1 cellular context compared by ENCODE assay signal in the genomic region with DNA sequence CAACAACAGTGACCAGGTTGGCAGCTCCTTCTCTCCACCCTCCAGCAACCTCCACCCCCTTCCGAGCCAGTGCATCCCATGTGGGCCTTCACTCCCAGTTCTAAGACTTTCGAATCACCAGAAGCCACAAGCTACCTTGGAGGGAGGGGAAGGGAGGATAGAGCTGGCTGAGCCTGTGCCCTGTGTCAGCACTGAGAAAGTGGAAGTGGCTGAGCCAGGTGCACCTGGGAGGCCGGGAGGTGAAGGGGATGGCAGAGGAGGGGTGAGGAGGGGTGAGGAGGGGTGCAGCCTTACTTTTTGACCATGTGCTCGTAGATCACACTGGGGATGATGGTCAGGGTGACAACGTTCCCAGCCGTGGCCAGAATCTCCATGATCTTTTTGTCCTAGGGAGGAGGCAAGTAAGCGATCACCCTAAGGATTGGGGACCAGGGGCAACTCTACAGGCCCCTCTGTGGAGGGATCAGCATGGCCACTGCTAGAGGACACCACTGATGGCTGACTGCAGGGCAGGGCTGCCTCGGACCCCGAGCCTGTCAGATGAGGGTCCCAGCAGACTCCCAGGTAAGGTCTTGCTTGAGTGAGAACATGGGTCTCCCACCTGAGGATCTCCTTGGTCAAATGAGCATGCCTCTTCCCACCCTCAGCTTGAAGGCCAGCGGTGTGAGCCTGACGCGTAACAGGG.
TF ChIP-seq lines count a peak whose summit lies in the region.

No MANE protein-coding gene starts in this region.

TF ChIP-seq in SK-N-SH, 30 proteins besides CTCF, POLR2A, EP300 and RAD21 (continued from another document):
- TF ChIP-seq, protein P1, sequence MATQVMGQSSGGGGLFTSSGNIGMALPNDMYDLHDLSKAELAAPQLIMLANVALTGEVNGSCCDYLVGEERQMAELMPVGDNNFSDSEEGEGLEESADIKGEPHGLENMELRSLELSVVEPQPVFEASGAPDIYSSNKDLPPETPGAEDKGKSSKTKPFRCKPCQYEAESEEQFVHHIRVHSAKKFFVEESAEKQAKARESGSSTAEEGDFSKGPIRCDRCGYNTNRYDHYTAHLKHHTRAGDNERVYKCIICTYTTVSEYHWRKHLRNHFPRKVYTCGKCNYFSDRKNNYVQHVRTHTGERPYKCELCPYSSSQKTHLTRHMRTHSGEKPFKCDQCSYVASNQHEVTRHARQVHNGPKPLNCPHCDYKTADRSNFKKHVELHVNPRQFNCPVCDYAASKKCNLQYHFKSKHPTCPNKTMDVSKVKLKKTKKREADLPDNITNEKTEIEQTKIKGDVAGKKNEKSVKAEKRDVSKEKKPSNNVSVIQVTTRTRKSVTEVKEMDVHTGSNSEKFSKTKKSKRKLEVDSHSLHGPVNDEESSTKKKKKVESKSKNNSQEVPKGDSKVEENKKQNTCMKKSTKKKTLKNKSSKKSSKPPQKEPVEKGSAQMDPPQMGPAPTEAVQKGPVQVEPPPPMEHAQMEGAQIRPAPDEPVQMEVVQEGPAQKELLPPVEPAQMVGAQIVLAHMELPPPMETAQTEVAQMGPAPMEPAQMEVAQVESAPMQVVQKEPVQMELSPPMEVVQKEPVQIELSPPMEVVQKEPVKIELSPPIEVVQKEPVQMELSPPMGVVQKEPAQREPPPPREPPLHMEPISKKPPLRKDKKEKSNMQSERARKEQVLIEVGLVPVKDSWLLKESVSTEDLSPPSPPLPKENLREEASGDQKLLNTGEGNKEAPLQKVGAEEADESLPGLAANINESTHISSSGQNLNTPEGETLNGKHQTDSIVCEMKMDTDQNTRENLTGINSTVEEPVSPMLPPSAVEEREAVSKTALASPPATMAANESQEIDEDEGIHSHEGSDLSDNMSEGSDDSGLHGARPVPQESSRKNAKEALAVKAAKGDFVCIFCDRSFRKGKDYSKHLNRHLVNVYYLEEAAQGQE (IDR thresholded peaks at IDR 0.05; ENCODE audit: low read depth, low read length): no peak
- TF ChIP-seq MEF2A (IDR thresholded peaks at IDR 0.05; ENCODE audit: borderline replicate concordance, low read depth) (no peak), RXRA (IDR thresholded peaks at IDR 0.05; ENCODE audit: borderline replicate concordance, low read depth) (no peak), SIN3A (IDR thresholded peaks at IDR 0.05; ENCODE audit: borderline replicate concordance, low read depth, low read length) (no peak)
